ENCODE assay signal across 10 cellular contexts in genomic region chr12:25459541-25459951, GRCh38.
DNase-seq lines count a peak whose midpoint lies in the region; ATAC-seq, FAIRE-seq and TF ChIP-seq lines count a peak whose summit lies in the region.
"Had no signal": no experiment of that assay in that cellular context is flagged by ENCODE, and none has a peak within 500 bp of the region (broad histone marks: within the 10 kb centered on the region; RNA-seq: fewer than 3 reads in every experiment).

No MANE protein-coding gene starts in this region.

- no peak overlapping the region for H3K4me2 ChIP-seq in H1 (ENCODE audit: insufficient read depth in 1 of 2, low read depth in 2 of 2, low read length in 2 of 2)

- DNase-seq in GM12865 (ENCODE audit: low read depth) (peak; percentile 38), H1 (ENCODE audit: low read depth in 1 of 2, low spot score in 2 of 2) (no peak), AG20443 (ENCODE audit: low spot score) (no peak), NCI-H2227 (lab: John Stamatoyannopoulos, UW; ENCODE audit: unreplicated experiment) (no peak), activated T-cell treated with anti-CD3 and anti-CD28 coated beads for 4 hours (no peak)
- no peak for DNase-seq in activated CD8-positive, alpha-beta memory T cell treated with anti-CD3 and anti-CD28 coated beads, Interleukin-2, amount 50 U/mL, for 48 hours
- DNase-seq: DND-41 had no signal

- no peak overlapping the region for H2BK120ac ChIP-seq in H1 (replicated peaks; ENCODE audit: low read depth, low read length)

- no peak overlapping the region for H3K18ac ChIP-seq in H1 (ENCODE audit: extremely low read depth, low read length)

- FAIRE-seq in H1 (lab: Jason Lieb, UNC) = no peak

- no peaks in the 10 kb centered on the region for H3K4me1 ChIP-seq in H1 (replicated peaks in 1 of 4; ENCODE audit: control insufficient read depth in 3 of 4, insufficient read depth in 4 of 4, low read length in 3 of 4)

- H2BK12ac ChIP-seq in H1 (ENCODE audit: low read depth, low read length) = no peak overlapping the region

- no peaks in the 10 kb centered on the region for H3K79me1 ChIP-seq in H1 (ENCODE audit: low read depth, low read length)

- no peak overlapping the region for H2BK5ac ChIP-seq in H1 (ENCODE audit: low read depth, low read length)

- H3K14ac ChIP-seq in H1 (ENCODE audit: insufficient read length) = no peak overlapping the region

- TF ChIP-seq CTCF in GM12865 (IDR thresholded peaks at IDR 0.05; ENCODE audit: insufficient read depth, low read depth, low read length, missing control alignments) (no peak), H1 (IDR thresholded peaks at IDR 0.05; ENCODE audit: control extremely low read depth in 1 of 3, insufficient read depth in 1 of 3, low read depth in 1 of 3, low read length in 3 of 3) (no peak)

- POLR2A ChIA-PET in H1 (lab: Charles Lee; ENCODE audit: partially characterized antibody) = no interaction called here

- H3K4ac ChIP-seq in H1 (replicated peaks; ENCODE audit: insufficient read length, low read depth, low read length) = no peak overlapping the region

- H4K20me1 ChIP-seq in H1 (replicated peaks in 1 of 2; ENCODE audit: control insufficient read depth in 1 of 2, insufficient read depth in 2 of 2, low read length in 2 of 2) = no peaks in the 10 kb centered on the region

- no peak overlapping the region for H2AK5ac ChIP-seq in H1 (ENCODE audit: low read depth, low read length)

- H4K5ac ChIP-seq in H1 (ENCODE audit: insufficient read length, low read depth, low read length) = no peak overlapping the region

- no peak overlapping the region for H4K91ac ChIP-seq in H1 (replicated peaks; ENCODE audit: insufficient read length, low read length)

- H2BK15ac ChIP-seq in H1 (ENCODE audit: low read length) = no peak overlapping the region

- H2BK20ac ChIP-seq in H1 (ENCODE audit: low read length) = no peak overlapping the region

- H3K23me2 ChIP-seq in H1 (ENCODE audit: low read depth, low read length) = no peaks in the 10 kb centered on the region

- no peaks in the 10 kb centered on the region for H3K36me3 ChIP-seq in H1 (ENCODE audit: control insufficient read depth in 2 of 4, insufficient read depth in 4 of 4, low read length in 3 of 4)
- H3K36me3 ChIP-seq: neutrophil had no signal

- H3K9me3 ChIP-seq in H1 (ENCODE audit: insufficient read depth in 2 of 2, low read depth in 1 of 2, low read length in 1 of 2) = no peaks in the 10 kb centered on the region
- H3K9me3 ChIP-seq: neutrophil had no signal

- no peak for TF ChIP-seq POLR2A in H1 (IDR thresholded peaks at IDR 0.05; ENCODE audit: control extremely low read depth in 1 of 2, low read depth in 2 of 2, low read length in 2 of 2)

- H3K27me3 ChIP-seq in H1 (replicated peaks in 1 of 4; ENCODE audit: control insufficient read depth in 3 of 4, extremely low read depth in 1 of 4, insufficient read depth in 3 of 4, low read length in 3 of 4) = no peaks in the 10 kb centered on the region
- H3K27me3 ChIP-seq: neutrophil had no signal

- H3K79me2 ChIP-seq in H1 (ENCODE audit: control insufficient read depth in 1 of 2, insufficient read depth in 2 of 2, low read length in 2 of 2) = no peaks in the 10 kb centered on the region

- H3K23ac ChIP-seq in H1 (ENCODE audit: insufficient read length) = no peak overlapping the region

- H2AFZ ChIP-seq in H1 (ENCODE audit: low read length) = peak overlapping the region; percentile 81; the same call in 1 of the 2 replicates

- H3K4me3 ChIP-seq in GM12865 (ENCODE audit: low read depth, low read length) (no peak overlapping the region), H1 (ENCODE audit: extremely low read depth in 1 of 4, insufficient read depth in 2 of 4, low read depth in 3 of 4, low read length in 4 of 4) (no peak overlapping the region)

- 88% methylated on average over 13 of the region's 13 CpGs; no CpG with 5 or more reads in 1 of the 2 experiments for WGBS in H1 (ENCODE audit: extremely low coverage in 1 of 2, insufficient coverage in 1 of 2, insufficient read length in 1 of 2, insufficient replicate concordance in 2 of 2, low coverage in 1 of 2, low lambda C conversion rate in 2 of 2, missing lambda C conversion rate in 1 of 2), 2 experiments

- no peak overlapping the region for H3K27ac ChIP-seq in H1 (ENCODE audit: low read depth, low read length)
- H3K27ac ChIP-seq: neutrophil had no signal

- CTCF ChIA-PET in H1 (lab: Charles Lee; ENCODE audit: partially characterized antibody) = no interaction called here

- no peak overlapping the region for H3K9ac ChIP-seq in H1 (replicated peaks in 1 of 4; ENCODE audit: extremely low read depth in 1 of 4, low read depth in 3 of 4, low read length in 3 of 4)

- no peak overlapping the region for H3K56ac ChIP-seq in H1 (replicated peaks; ENCODE audit: insufficient read length, low read depth, low read length)

- H4K8ac ChIP-seq in H1 (ENCODE audit: extremely low read depth, insufficient read depth, low read length) = no peak overlapping the region

- TF ChIP-seq EP300 in H1 (IDR thresholded peaks at IDR 0.05; ENCODE audit: borderline replicate concordance in 1 of 2, low read depth in 2 of 2, low read length in 2 of 2) = no peak

- ATAC-seq in GM21367 (IDR thresholded peaks at IDR 0.05; ENCODE audit: unreplicated experiment) (peak; percentile 71), HG03342 (IDR thresholded peaks at IDR 0.05; ENCODE audit: unreplicated experiment) (peak; percentile 95)

- TF ChIP-seq RAD21 in H1 (IDR thresholded peaks at IDR 0.05 in 1 of 2, conservative IDR thresholded peaks at IDR 0.05 in 1 of 2; ENCODE audit: low read depth in 2 of 2, low read length in 2 of 2) = no peak

TF ChIP-seq in H1, 55 proteins besides CTCF, POLR2A, EP300 and RAD21:
- TF ChIP-seq BCL11A (IDR thresholded peaks at IDR 0.05; ENCODE audit: low read depth in 2 of 2, low read length in 2 of 2) (no peak), GTF2F1 (IDR thresholded peaks at IDR 0.05; ENCODE audit: borderline replicate concordance, low read depth, low read length) (no peak), POU5F1 (IDR thresholded peaks at IDR 0.05; ENCODE audit: low read depth, low read length) (no peak), HDAC2 (IDR thresholded peaks at IDR 0.05; ENCODE audit: borderline replicate concordance in 1 of 2, low read depth in 2 of 2, low read length in 2 of 2) (no peak), NRF1 (IDR thresholded peaks at IDR 0.05; ENCODE audit: low read depth, low read length) (no peak), EGR1 (IDR thresholded peaks at IDR 0.05; ENCODE audit: borderline replicate concordance, low read depth, low read length) (no peak), KDM5A (IDR thresholded peaks at IDR 0.05; ENCODE audit: low read length) (no peak), YY1 (IDR thresholded peaks at IDR 0.05; ENCODE audit: low read depth, low read length) (no peak), MAFK (IDR thresholded peaks at IDR 0.05; ENCODE audit: low read depth, low read length) (no peak), CEBPB (IDR thresholded peaks at IDR 0.05; ENCODE audit: low read depth, low read length) (no peak), E2F6 (IDR thresholded peaks at IDR 0.05) (no peak), CBX5 (IDR thresholded peaks at IDR 0.05; ENCODE audit: low read depth, low read length) (no peak), TAF7 (optimal IDR thresholded peaks at IDR 0.05; ENCODE audit: borderline replicate concordance, low read depth, low read length) (no peak), TAF1 (IDR thresholded peaks at IDR 0.05; ENCODE audit: low read depth, low read length) (no peak), SIN3A (conservative IDR thresholded peaks at IDR 0.05 in 1 of 2, IDR thresholded peaks at IDR 0.05 in 1 of 2; ENCODE audit: low read depth in 1 of 2, low read length in 2 of 2) (no peak), CHD1 (IDR thresholded peaks at IDR 0.05; ENCODE audit: low read depth, low read length) (no peak), RXRA (IDR thresholded peaks at IDR 0.05; ENCODE audit: insufficient read depth, low read depth, low read length) (no peak), ASH2L (IDR thresholded peaks at IDR 0.05; ENCODE audit: low read length) (no peak)
